8 cellular contexts compared by ENCODE assay signal in the genomic region with DNA sequence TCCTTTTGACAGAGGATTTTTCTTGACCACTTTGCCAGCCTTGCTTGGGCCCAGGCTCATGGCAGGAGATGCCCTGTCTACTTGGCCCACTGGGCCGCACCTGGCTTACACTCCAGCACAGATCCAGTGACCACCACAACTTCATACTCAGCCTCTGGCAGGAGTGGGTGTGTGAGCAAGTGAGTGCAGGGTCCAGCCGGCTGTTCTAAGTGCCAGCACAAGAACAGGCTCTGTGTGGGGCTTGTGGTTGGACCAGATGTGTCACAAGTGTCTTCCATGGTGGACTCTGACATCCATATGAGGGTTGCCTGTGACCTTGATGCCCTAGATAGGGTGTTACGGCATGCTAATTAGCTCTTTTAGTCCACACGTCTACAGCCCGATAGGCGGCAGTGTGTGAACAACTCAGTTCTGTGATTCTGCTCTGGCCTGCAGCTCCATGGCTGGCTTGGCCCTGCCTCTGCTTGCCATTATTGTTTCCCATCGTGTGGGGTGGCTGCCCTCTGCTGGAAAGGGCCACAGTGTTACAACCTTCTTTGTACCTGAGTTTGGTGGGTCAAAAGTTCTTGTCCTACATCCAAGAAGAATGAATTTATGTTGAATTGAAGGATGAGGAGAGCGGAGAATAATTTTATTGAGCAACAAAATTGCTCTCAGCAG.
A peak's percentile ranks its signal among the peaks of the same experiment; 100 is the strongest.
DNase-seq lines count a peak whose midpoint lies in the region; ATAC-seq, FAIRE-seq and TF ChIP-seq lines count a peak whose summit lies in the region.

No MANE protein-coding gene starts in this region.

- DNase-seq in NCI-H2081 (lab: John Stamatoyannopoulos, UW) (peak; percentile 34 to 39), NCI-H2081 treated with DMSO at 0.1 percent for 48 hours (lab: John Stamatoyannopoulos, UW) (no peak), OCI-M1 (lab: John Stamatoyannopoulos, UW) (peak; percentile 74), ecto neural progenitor cell (ENCODE audit: low spot score) (peak; percentile 89), pancreas (peak in 1 of 6 donors; percentile 44), vagina (ENCODE audit: extremely low spot score in 2 of 2) (no peak)

- no peak for FAIRE-seq in pancreas (lab: Jason Lieb, UNC)

- H3K27ac ChIP-seq in pancreas (no peak overlapping the region), vagina (no peak overlapping the region)

- H3K9me3 ChIP-seq in pancreas (no peaks in the 10 kb centered on the region), vagina (no peaks in the 10 kb centered on the region)

- H3K4me3 ChIP-seq in pancreas (no peak overlapping the region), vagina (no peak overlapping the region)

- no peak for TF ChIP-seq CTCF in pancreas (IDR thresholded peaks at IDR 0.05)
- TF ChIP-seq CTCF in vagina (IDR thresholded peaks at IDR 0.05), result peak in 1 of 3 experiments; percentile 15

- H3K27me3 ChIP-seq in pancreas, result no peaks in the 10 kb centered on the region
- H3K27me3 ChIP-seq in vagina, result no peaks in the 10 kb centered on the region

- peak; percentile 88 for ATAC-seq in GM19468 (IDR thresholded peaks at IDR 0.05; ENCODE audit: extremely low read depth, unreplicated experiment)
- peak; percentile 79 for ATAC-seq in HG03378 (IDR thresholded peaks at IDR 0.05; ENCODE audit: unreplicated experiment)
- peak in 3 of 4 donors; percentile 74 to 81 (median 77) for ATAC-seq in pancreas

- WGBS in pancreas, 2 donors, result 56 to 60% methylated on average over 8 of the region's 8 CpGs

- no peak for TF ChIP-seq POLR2A in vagina (IDR thresholded peaks at IDR 0.05)

- intact Hi-C loops in pancreas (cut with DNase I), result no loop called here
- intact Hi-C loops in vagina (cut with DNase I), result no loop called here

- H3K36me3 ChIP-seq in pancreas (no peaks in the 10 kb centered on the region), vagina (no peaks in the 10 kb centered on the region)

- H3K4me1 ChIP-seq in pancreas (no peaks in the 10 kb centered on the region), vagina (no peaks in the 10 kb centered on the region)

Comparison
In these comparisons a context has a peak if more than half of its experiments do, and no peak if none do; other contexts are left out.
1. DNase-seq: peak in NCI-H2081 (2 of 2), OCI-M1 (single experiment) and ecto neural progenitor cell (single experiment); none in NCI-H2081 treated with DMSO at 0.1 percent for 48 hours (single experiment) and vagina (0 of 2).
2. Peak in every context shown above with its lines, with median percentiles within 50 percentile points of each other: ATAC-seq.